ENCODE assay signal across 12 cellular contexts in genomic region chr1:29974345-29974744, GRCh38.
DNase-seq lines count a peak whose midpoint lies in the region; ATAC-seq and TF ChIP-seq lines count a peak whose summit lies in the region.
"Had no signal": no experiment of that assay in that cellular context is flagged by ENCODE, and none has a peak within 500 bp of the region (broad histone marks: within the 10 kb centered on the region; RNA-seq: fewer than 3 reads in every experiment).

No MANE protein-coding gene starts in this region.

- H3K27me3 ChIP-seq in Caco-2 (replicated peaks; ENCODE audit: control insufficient read depth, insufficient read depth, low read length) (no peaks in the 10 kb centered on the region), HUES6 (ENCODE audit: control insufficient read depth, insufficient read depth, low read length) (no peaks in the 10 kb centered on the region; the same call in 1 of the 2 replicates), colonic mucosa (no peaks in the 10 kb centered on the region)
- H3K27me3 ChIP-seq: uterus had no signal

- H3K36me3 Mint-ChIP-seq in Caco-2 (ENCODE audit: insufficient read depth, unreplicated experiment) (no peaks in the 10 kb centered on the region), brain (no peaks in the 10 kb centered on the region)
- no peaks in the 10 kb centered on the region for H3K36me3 Mint-ChIP-seq in activated CD4-positive, alpha-beta memory T cell treated with anti-CD3 and anti-CD28 coated beads, Interleukin-2, amount 10 ng/mL, durations not matched to agents 7 days and 5 days (ENCODE audit: low read depth)
- H3K36me3 Mint-ChIP-seq in naive thymus-derived CD8-positive, alpha-beta T cell = no peaks in the 10 kb centered on the region

- H3K4me1 Mint-ChIP-seq in Caco-2 (ENCODE audit: low read depth, unreplicated experiment) = peaks cover 13% of the 10 kb centered on the region
- peaks cover 33% of the 10 kb centered on the region for H3K4me1 Mint-ChIP-seq in brain
- H3K4me1 Mint-ChIP-seq in activated CD4-positive, alpha-beta memory T cell treated with anti-CD3 and anti-CD28 coated beads, Interleukin-2, amount 10 ng/mL, durations not matched to agents 7 days and 5 days = no peaks in the 10 kb centered on the region
- H3K4me1 Mint-ChIP-seq in naive thymus-derived CD8-positive, alpha-beta T cell = no peaks in the 10 kb centered on the region

- H3K4me1 ChIP-seq in Caco-2 = peaks cover 10% of the 10 kb centered on the region; the same call in 1 of the 2 replicates
- H3K4me1 ChIP-seq in HUES6 (ENCODE audit: control insufficient read depth, insufficient read depth, low read length) = peaks cover 36% of the 10 kb centered on the region
- no peaks in the 10 kb centered on the region for H3K4me1 ChIP-seq in colonic mucosa
- H3K4me1 ChIP-seq: uterus had no signal

- H3K4me3 ChIP-seq in Caco-2 (ENCODE audit: low read depth, low read length) = no peak overlapping the region
- peak overlapping the region; percentile 34; the same call in 1 of the 2 replicates for H3K4me3 ChIP-seq in HUES6 (ENCODE audit: low read depth, low read length)
- no peak overlapping the region for H3K4me3 ChIP-seq in colonic mucosa
- H3K4me3 ChIP-seq: SK-N-MC, skin epidermis, uterus had no signal

- H3K27me3 Mint-ChIP-seq in Caco-2 (ENCODE audit: insufficient read depth, unreplicated experiment) (peaks cover 2% of the 10 kb centered on the region), brain (peaks cover 4% of the 10 kb centered on the region)
- no peaks in the 10 kb centered on the region for H3K27me3 Mint-ChIP-seq in activated CD4-positive, alpha-beta memory T cell treated with anti-CD3 and anti-CD28 coated beads, Interleukin-2, amount 10 ng/mL, durations not matched to agents 7 days and 5 days
- H3K27me3 Mint-ChIP-seq in naive thymus-derived CD8-positive, alpha-beta T cell = peaks cover 8 to 30% (median 9%) of the 10 kb centered on the region in 5 donors

- H3K27ac ChIP-seq in HUES6 (ENCODE audit: low read depth, low read length) = peak overlapping the region; percentile 99
- no peak overlapping the region for H3K27ac ChIP-seq in colonic mucosa
- H3K27ac ChIP-seq: SK-N-MC, skin epidermis, uterus had no signal

- DNase-seq in Caco-2 (no peak), kidney tubule cell (ENCODE audit: low spot score) (peak; percentile 99), colonic mucosa (no peak)
- DNase-seq in activated CD4-positive, alpha-beta memory T cell treated with anti-CD3 and anti-CD28 coated beads, Interleukin-2, amount 10 ng/mL, durations not matched to agents 7 days and 5 days = no peak
- DNase-seq in naive thymus-derived CD8-positive, alpha-beta T cell = no peak
- DNase-seq: activated naive CD4-positive, alpha-beta T cell; uterus had no signal

- BruUV-seq in Caco-2 (replicated peaks; lab: Mats Ljungman, UMichigan) = no TSS peak

- intact Hi-C loops in Caco-2 (cut with micrococcal nuclease; ENCODE audit: unreplicated experiment) = no loop called here
- intact Hi-C loops in colonic mucosa (cut with DNase I) = no loop called here

- H3K9me3 ChIP-seq in Caco-2 (no peaks in the 10 kb centered on the region), HUES6 (ENCODE audit: control insufficient read depth, insufficient read depth, low read depth, low read length) (peaks cover 2% of the 10 kb centered on the region), colonic mucosa (no peaks in the 10 kb centered on the region)
- H3K9me3 ChIP-seq: uterus had no signal

- H3K9ac ChIP-seq in HUES6 (ENCODE audit: low read length) (peak overlapping the region; percentile 72), colonic mucosa (ENCODE audit: low read depth in 2 of 2, low read length in 2 of 2) (no peak overlapping the region)

- CTCF ChIA-PET in Caco-2 (lab: Charles Lee) = no interaction called here
- CTCF ChIA-PET in activated CD4-positive, alpha-beta memory T cell treated with anti-CD3 and anti-CD28 coated beads, Interleukin-2, amount 10 ng/mL, durations not matched to agents 7 days and 5 days (lab: Charles Lee) = no interaction called here

- POLR2A ChIA-PET in Caco-2 (lab: Charles Lee) = no interaction called here
- POLR2A ChIA-PET in activated CD4-positive, alpha-beta memory T cell treated with anti-CD3 and anti-CD28 coated beads, Interleukin-2, amount 10 ng/mL, durations not matched to agents 7 days and 5 days (lab: Charles Lee) = no interaction called here
- POLR2A ChIA-PET in naive thymus-derived CD8-positive, alpha-beta T cell (lab: Charles Lee) = no interaction called here

- TF ChIP-seq CTCF in Caco-2 (IDR thresholded peaks at IDR 0.05; ENCODE audit: insufficient read depth in 1 of 2, low read depth in 1 of 2, low read length in 1 of 2, severe bottlenecking in 1 of 2, unreplicated experiment in 1 of 2) = no peak
- TF ChIP-seq CTCF in brain (conservative IDR thresholded peaks at IDR 0.05) = no peak
- no peak for TF ChIP-seq CTCF in colonic mucosa (IDR thresholded peaks at IDR 0.05)

- H3K36me3 ChIP-seq in Caco-2 (ENCODE audit: control insufficient read depth, insufficient read depth, low read length) = no peaks in the 10 kb centered on the region
- no peaks in the 10 kb centered on the region for H3K36me3 ChIP-seq in HUES6 (ENCODE audit: control insufficient read depth, insufficient read depth, low read length)
- H3K36me3 ChIP-seq in colonic mucosa = no peaks in the 10 kb centered on the region
- H3K36me3 ChIP-seq: uterus had no signal

- ATAC-seq in HG03159 (IDR thresholded peaks at IDR 0.05; ENCODE audit: unreplicated experiment) = no peak
- ATAC-seq in naive thymus-derived CD8-positive, alpha-beta T cell = no peak

- H3K9me3 Mint-ChIP-seq in Caco-2 (ENCODE audit: unreplicated experiment) (peaks cover 12% of the 10 kb centered on the region), brain (peaks cover 0 to 7% (median 5%) of the 10 kb centered on the region in 5 experiments)
- peaks cover 2% of the 10 kb centered on the region for H3K9me3 Mint-ChIP-seq in activated CD4-positive, alpha-beta memory T cell treated with anti-CD3 and anti-CD28 coated beads, Interleukin-2, amount 10 ng/mL, durations not matched to agents 7 days and 5 days
- H3K9me3 Mint-ChIP-seq in naive thymus-derived CD8-positive, alpha-beta T cell = peaks cover 0 to 24% (median 8%) of the 10 kb centered on the region in 9 donors

- H3K4me3 Mint-ChIP-seq in Caco-2 (ENCODE audit: unreplicated experiment) (no peak overlapping the region), brain (no peak overlapping the region)
- no peak overlapping the region for H3K4me3 Mint-ChIP-seq in activated CD4-positive, alpha-beta memory T cell treated with anti-CD3 and anti-CD28 coated beads, Interleukin-2, amount 10 ng/mL, durations not matched to agents 7 days and 5 days
- H3K4me3 Mint-ChIP-seq in naive thymus-derived CD8-positive, alpha-beta T cell = no peak overlapping the region

- peak overlapping the region; percentile 56 for H3K27ac Mint-ChIP-seq in Caco-2 (ENCODE audit: unreplicated experiment)
- peak overlapping the region in 3 of 5 experiments; percentile 31 to 87 (median 41) for H3K27ac Mint-ChIP-seq in brain
- no peak overlapping the region for H3K27ac Mint-ChIP-seq in activated CD4-positive, alpha-beta memory T cell treated with anti-CD3 and anti-CD28 coated beads, Interleukin-2, amount 10 ng/mL, durations not matched to agents 7 days and 5 days
- no peak overlapping the region for H3K27ac Mint-ChIP-seq in naive thymus-derived CD8-positive, alpha-beta T cell

Comparison
In these comparisons a context has a peak if more than half of its experiments do, and no peak if none do; other contexts are left out.
1. H3K27ac Mint-ChIP-seq: peak in Caco-2 (single experiment) and brain (3 of 5); none in activated CD4-positive, alpha-beta memory T cell treated with anti-CD3 and anti-CD28 coated beads, Interleukin-2, amount 10 ng/mL, durations not matched to agents 7 days and 5 days (single experiment) and naive thymus-derived CD8-positive, alpha-beta T cell (0 of 10).